In the genomic region with DNA sequence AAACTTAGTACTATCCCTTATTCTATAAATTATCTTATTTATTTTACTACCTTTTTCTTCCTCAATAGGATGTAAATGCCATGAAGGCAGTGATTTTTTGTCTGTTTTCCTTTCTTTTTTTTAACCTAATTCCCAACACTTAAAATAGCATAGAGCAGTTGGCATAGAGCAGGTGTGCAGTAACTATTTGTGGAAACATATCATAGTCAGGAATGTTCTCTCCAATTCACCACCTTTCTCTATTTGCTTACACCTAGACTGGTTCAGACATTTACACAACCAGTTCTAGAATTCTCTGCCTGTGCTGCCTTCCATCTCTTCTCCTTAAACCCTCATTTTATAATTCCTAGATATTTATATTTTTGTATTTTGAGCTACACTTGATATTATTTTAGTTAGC, we compare ENCODE assay signal across 8 cellular contexts. TPM values are rescaled to one million over a fixed set of nuclear protein-coding genes. Genes with fewer than 3 reads are reported as not detected.
"Had no signal": no experiment of that assay in that cellular context is flagged by ENCODE, and none has a peak within 500 bp of the region (broad histone marks: within the 10 kb centered on the region; RNA-seq: fewer than 3 reads in every experiment).

No MANE protein-coding gene starts in this region.

- H3K36me3 ChIP-seq: HAP-1 had no signal

- H2AFZ ChIP-seq: GM23248 had no signal

- H3K9ac ChIP-seq: GM23248 had no signal

- H3K4me3 ChIP-seq: GM23248, HAP-1 had no signal

- DNase-seq: GOT3, H7, HFFc6, KBM-7 had no signal

- H3K27ac ChIP-seq: GM23248, HL-60 had no signal

- H3K4me1 ChIP-seq: HAP-1 had no signal

- H3K9me3 ChIP-seq: HAP-1 had no signal

RNA-seq across cellular contexts. Expression of a gene that starts 49.6 kb away (rescaled TPM):
- total RNA-seq: GM23248, H7, HepG2 had no signal
